Comparison of ENCODE assay signal across 9 cellular contexts in the genomic region with DNA sequence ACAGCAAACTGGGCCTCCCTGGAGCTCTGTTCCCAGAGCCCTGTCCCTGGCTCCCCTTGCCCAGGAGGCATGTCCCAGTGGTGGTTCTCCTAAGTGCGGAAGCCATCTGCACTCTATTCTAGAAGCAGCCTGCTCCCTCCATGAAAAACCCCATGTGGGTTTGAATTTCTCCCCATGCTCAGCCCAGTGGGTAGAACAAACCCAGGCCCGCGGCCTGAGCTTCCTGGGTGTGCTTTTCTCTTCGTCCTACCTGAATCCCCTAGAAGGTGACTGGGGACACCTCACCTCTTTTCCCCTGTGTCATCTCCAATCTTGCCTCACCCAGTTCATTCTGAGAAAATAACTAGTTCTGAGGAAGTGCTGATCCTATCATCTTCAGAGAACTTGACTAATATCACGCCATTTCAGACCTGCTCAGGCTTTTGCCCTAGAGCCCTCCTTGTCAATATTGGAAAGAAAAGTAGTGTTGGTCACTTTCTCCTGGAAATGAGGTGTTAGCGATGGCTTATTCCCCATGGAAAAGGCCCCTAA. TPM values are rescaled to one million over a fixed set of nuclear protein-coding genes. Genes with fewer than 3 reads are reported as not detected.
DNase-seq lines count a peak whose midpoint lies in the region; ATAC-seq, FAIRE-seq and TF ChIP-seq lines count a peak whose summit lies in the region.
"Had no signal": no experiment of that assay in that cellular context is flagged by ENCODE, and none has a peak within 500 bp of the region (broad histone marks: within the 10 kb centered on the region; RNA-seq: fewer than 3 reads in every experiment).

No MANE protein-coding gene starts in this region.

- H3K27me3 ChIP-seq in astrocyte (ENCODE audit: insufficient read depth, low read length) (no peaks in the 10 kb centered on the region), psoas muscle (ENCODE audit: insufficient read depth in 3 of 3, low read length in 2 of 3) (peaks cover 0 to 4% (median 0%) of the 10 kb centered on the region in 3 donors), trophoblast cell (ENCODE audit: insufficient read depth, low read length) (no peaks in the 10 kb centered on the region)

- H3K27ac ChIP-seq in astrocyte (ENCODE audit: low read depth, low read length) (no peak overlapping the region), psoas muscle (peak overlapping the region; percentile 30), trophoblast cell (ENCODE audit: low read depth, low read length) (no peak overlapping the region)

- H3K4me2 ChIP-seq in astrocyte (ENCODE audit: low read length) (no peak overlapping the region), trophoblast cell (ENCODE audit: low read length) (no peak overlapping the region)

- DNase-seq in CD14-positive monocyte (ENCODE audit: low spot score) (no peak), astrocyte (ENCODE audit: low read depth) (no peak), psoas muscle (no peak), trophoblast cell (no peak), HK-2 (ENCODE audit: unreplicated experiment) (no peak), amniotic stem cell (lab: John Stamatoyannopoulos, UW) (no peak)

- H3K23ac ChIP-seq in trophoblast cell (ENCODE audit: low read length), result no peak overlapping the region

- no peak for FAIRE-seq in astrocyte (lab: Jason Lieb, UNC)

- no peak overlapping the region for H4K91ac ChIP-seq in trophoblast cell (ENCODE audit: low read depth, low read length)

- no peaks in the 10 kb centered on the region for H3K79me2 ChIP-seq in astrocyte (ENCODE audit: insufficient read depth, low read length)
- no peaks in the 10 kb centered on the region for H3K79me2 ChIP-seq in trophoblast cell (ENCODE audit: control insufficient read depth, insufficient read depth, low read length, poor library complexity)

- peaks cover 97% of the 10 kb centered on the region for H3K4me1 Mint-ChIP-seq in CD14-positive monocyte
- peaks cover 87% of the 10 kb centered on the region for H3K4me1 Mint-ChIP-seq in T-helper 1 cell treated with Interleukin-12 subunit alpha and Interleukin-12 subunit beta and Interleukin-4 antibody, amounts not matched to agents 30 μg/mL and 1 μg/mL, for 36 hours (ENCODE audit: low read depth)
- H3K4me1 Mint-ChIP-seq in astrocyte (ENCODE audit: low read depth, unreplicated experiment), result peaks cover 10% of the 10 kb centered on the region

- ATAC-seq in psoas muscle (no peak), GM21723 (IDR thresholded peaks at IDR 0.05; ENCODE audit: unreplicated experiment) (no peak)
- ATAC-seq: Panc1 had no signal

- H4K8ac ChIP-seq in trophoblast cell (ENCODE audit: low read depth, low read length), result no peak overlapping the region

- H2AFZ ChIP-seq in astrocyte (ENCODE audit: low read depth, low read length), result no peak overlapping the region
- H2AFZ ChIP-seq in trophoblast cell (ENCODE audit: insufficient read depth, low read length, poor library complexity), result no peak overlapping the region

- peaks cover 3 to 13% (median 6%) of the 10 kb centered on the region in 7 donors for H3K9me3 Mint-ChIP-seq in CD14-positive monocyte
- peaks cover 14% of the 10 kb centered on the region for H3K9me3 Mint-ChIP-seq in T-helper 1 cell treated with Interleukin-12 subunit alpha and Interleukin-12 subunit beta and Interleukin-4 antibody, amounts not matched to agents 30 μg/mL and 1 μg/mL, for 36 hours
- peaks cover 6% of the 10 kb centered on the region for H3K9me3 Mint-ChIP-seq in astrocyte (ENCODE audit: unreplicated experiment)

- H3K9me3 ChIP-seq in astrocyte (ENCODE audit: insufficient read depth, low read depth, low read length) (no peaks in the 10 kb centered on the region), psoas muscle (no peaks in the 10 kb centered on the region), trophoblast cell (ENCODE audit: insufficient read depth, low read depth, low read length) (peaks cover 3% of the 10 kb centered on the region)

- peak overlapping the region; percentile 92 to 98 (median 95) for H3K27ac Mint-ChIP-seq in CD14-positive monocyte
- peak overlapping the region; percentile 99 for H3K27ac Mint-ChIP-seq in T-helper 1 cell treated with Interleukin-12 subunit alpha and Interleukin-12 subunit beta and Interleukin-4 antibody, amounts not matched to agents 30 μg/mL and 1 μg/mL, for 36 hours
- H3K27ac Mint-ChIP-seq in astrocyte (ENCODE audit: unreplicated experiment), result peak overlapping the region; percentile 1

- H3K36me3 ChIP-seq in astrocyte (ENCODE audit: insufficient read depth, low read length) (no peaks in the 10 kb centered on the region), psoas muscle (ENCODE audit: insufficient read depth in 1 of 2, low read depth in 1 of 2) (no peaks in the 10 kb centered on the region), trophoblast cell (ENCODE audit: control insufficient read depth in 1 of 2, insufficient read depth in 2 of 2, low read length in 2 of 2) (no peaks in the 10 kb centered on the region)

- WGBS in psoas muscle, 3 donors, result 90 to 94% (median 94%) methylated on average over 6 of the region's 6 CpGs
- no CpG with 5 or more reads among the region's 6 CpGs for WGBS in trophoblast cell (ENCODE audit: extremely low coverage, insufficient coverage, insufficient read length)

- no peak overlapping the region for H3K14ac ChIP-seq in trophoblast cell (ENCODE audit: low read length)

- no peak overlapping the region for H2BK12ac ChIP-seq in trophoblast cell (ENCODE audit: low read length)

- H4K12ac ChIP-seq in trophoblast cell (ENCODE audit: low read depth, low read length), result no peak overlapping the region

- H3K18ac ChIP-seq in trophoblast cell (ENCODE audit: low read length), result no peak overlapping the region

- H3K9ac ChIP-seq in astrocyte (ENCODE audit: low read length), result no peak overlapping the region
- H3K9ac ChIP-seq in trophoblast cell (ENCODE audit: low read length), result no peak overlapping the region

- H3K4ac ChIP-seq in trophoblast cell (ENCODE audit: low read depth, low read length), result no peak overlapping the region

- no peaks in the 10 kb centered on the region for H3K79me1 ChIP-seq in trophoblast cell (ENCODE audit: low read length)

- H4K20me1 ChIP-seq in astrocyte (ENCODE audit: insufficient read depth, low read length), result no peaks in the 10 kb centered on the region

- H3K27me3 Mint-ChIP-seq in CD14-positive monocyte (ENCODE audit: low read depth in 3 of 3) (no peaks in the 10 kb centered on the region), astrocyte (ENCODE audit: low read depth, unreplicated experiment) (peaks cover 23% of the 10 kb centered on the region)
- H3K27me3 Mint-ChIP-seq in T-helper 1 cell treated with Interleukin-12 subunit alpha and Interleukin-12 subunit beta and Interleukin-4 antibody, amounts not matched to agents 30 μg/mL and 1 μg/mL, for 36 hours (ENCODE audit: low read depth), result no peaks in the 10 kb centered on the region

- peaks cover 47 to 56% of the 10 kb centered on the region in 2 donors for H3K36me3 Mint-ChIP-seq in CD14-positive monocyte
- H3K36me3 Mint-ChIP-seq in T-helper 1 cell treated with Interleukin-12 subunit alpha and Interleukin-12 subunit beta and Interleukin-4 antibody, amounts not matched to agents 30 μg/mL and 1 μg/mL, for 36 hours (ENCODE audit: low read depth), result peaks cover 68% of the 10 kb centered on the region
- no peaks in the 10 kb centered on the region for H3K36me3 Mint-ChIP-seq in astrocyte (ENCODE audit: low read depth, unreplicated experiment)

- no peak for TF ChIP-seq CTCF in CD14-positive monocyte (IDR thresholded peaks at IDR 0.05)
- no peak for TF ChIP-seq CTCF in astrocyte (IDR thresholded peaks at IDR 0.05; ENCODE audit: insufficient read depth, low read depth, low read length)
- TF ChIP-seq CTCF in psoas muscle (IDR thresholded peaks at IDR 0.05), result no peak

- no peak overlapping the region for H2BK120ac ChIP-seq in trophoblast cell (ENCODE audit: insufficient read depth, low read length, poor library complexity)

- H3K4me3 Mint-ChIP-seq in CD14-positive monocyte (peak overlapping the region in 1 of 2 donors; percentile 51), astrocyte (ENCODE audit: unreplicated experiment) (no peak overlapping the region)
- peak overlapping the region; percentile 78 for H3K4me3 Mint-ChIP-seq in T-helper 1 cell treated with Interleukin-12 subunit alpha and Interleukin-12 subunit beta and Interleukin-4 antibody, amounts not matched to agents 30 μg/mL and 1 μg/mL, for 36 hours

- H2AK5ac ChIP-seq in trophoblast cell (ENCODE audit: low read length), result no peak overlapping the region

- H3K4me1 ChIP-seq in astrocyte (ENCODE audit: insufficient read depth, low read length) (no peaks in the 10 kb centered on the region), psoas muscle (no peaks in the 10 kb centered on the region), trophoblast cell (ENCODE audit: control insufficient read depth in 1 of 2, insufficient read depth in 2 of 2, low read length in 2 of 2) (peaks cover 4% of the 10 kb centered on the region in 2 experiments)

- intact Hi-C loops in CD14-positive monocyte (cut with micrococcal nuclease) (no loop called here), psoas muscle (cut with DNase I) (no loop called here)

- no peak overlapping the region for H2BK5ac ChIP-seq in trophoblast cell (ENCODE audit: low read depth, low read length, poor library complexity)

- H3K4me3 ChIP-seq in astrocyte (ENCODE audit: insufficient read depth, low read depth, low read length), result no peak overlapping the region
- H3K4me3 ChIP-seq in psoas muscle, result no peak overlapping the region
- H3K4me3 ChIP-seq in trophoblast cell (ENCODE audit: low read depth, low read length), result no peak overlapping the region

RNA-seq across cellular contexts. Expression of a gene that starts 15.9 kb away (rescaled TPM):
- polyA plus RNA-seq in CD14-positive monocyte (100 to 1,000 TPM; 152 to 226 TPM), psoas muscle (under 1 TPM; 0.39 to 0.98 (median 0.78) TPM)
- total RNA-seq in astrocyte (0.12 and 0.73 TPM in 2 replicates), psoas muscle (1 to 10 TPM; 1.1 to 3.9 (median 2.8) TPM)
- polyA plus RNA-seq in trophoblast cell (2013), result 0.08 and 0.24 TPM in 2 replicates

Comparison
In these comparisons a context has a peak if more than half of its experiments do, and no peak if none do; other contexts are left out.
1. H3K27ac Mint-ChIP-seq: peak in every context shown above with its lines; median percentile 99 in T-helper 1 cell treated with Interleukin-12 subunit alpha and Interleukin-12 subunit beta and Interleukin-4 antibody, amounts not matched to agents 30 μg/mL and 1 μg/mL, for 36 hours; 95 in CD14-positive monocyte; 1 in astrocyte.